12 cellular contexts compared by ENCODE assay signal in the genomic region with DNA sequence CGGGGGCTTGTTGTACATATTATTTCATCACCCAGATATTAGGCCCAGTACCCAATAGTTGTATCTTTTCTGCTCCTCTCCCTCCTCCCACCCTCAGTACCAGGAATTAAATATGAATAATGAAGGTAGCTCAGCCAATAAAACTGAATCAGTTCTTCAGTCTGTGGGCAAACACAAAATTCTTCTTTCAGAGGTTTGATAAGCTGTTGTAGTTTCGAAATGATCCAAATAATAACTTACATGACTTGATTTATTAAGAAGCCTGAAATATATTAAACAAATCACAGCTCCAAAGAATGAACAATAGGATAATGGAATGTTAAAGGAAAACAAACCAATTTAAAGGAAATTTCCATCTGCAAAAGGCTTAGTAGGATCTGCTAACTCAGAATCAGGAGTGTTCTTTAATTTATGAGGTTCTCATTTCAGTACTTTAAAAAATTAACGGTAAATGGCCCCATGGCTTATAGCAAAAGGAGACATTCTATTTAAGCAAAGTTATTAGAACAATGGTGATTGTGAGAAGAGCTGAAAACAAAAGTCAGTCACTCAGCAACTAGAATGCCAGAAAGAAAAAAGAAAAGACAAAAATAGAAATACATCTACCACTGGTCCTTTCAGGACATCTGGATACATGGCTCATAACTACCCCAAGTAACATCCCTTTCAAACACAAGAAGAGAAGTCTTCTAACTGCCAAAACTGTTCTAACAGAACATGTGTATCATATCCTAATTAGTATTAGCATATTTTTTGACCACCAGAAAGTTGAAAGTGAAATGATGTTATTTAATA.
DNase-seq lines count a peak whose midpoint lies in the region; ATAC-seq, FAIRE-seq and TF ChIP-seq lines count a peak whose summit lies in the region.
"Had no signal": no experiment of that assay in that cellular context is flagged by ENCODE, and none has a peak within 500 bp of the region (broad histone marks: within the 10 kb centered on the region; RNA-seq: fewer than 3 reads in every experiment).

No MANE protein-coding gene starts in this region.

- H3K27me3 ChIP-seq in astrocyte (ENCODE audit: insufficient read depth, low read length), result no peaks in the 10 kb centered on the region
- H3K27me3 ChIP-seq: right lobe of liver, testis had no signal

- no peak for DNase-seq in activated CD4-positive, alpha-beta memory T cell treated with anti-CD3 and anti-CD28 coated beads for 36 hours
- DNase-seq in activated CD4-positive, alpha-beta memory T cell treated with anti-CD3 and anti-CD28 coated beads, Interleukin-2, amount 10 ng/mL, durations not matched to agents 7 days and 5 days, result no peak
- DNase-seq in astrocyte (ENCODE audit: low read depth), result peak; percentile 51
- DNase-seq in left ventricle myocardium superior, result no peak
- no peak for DNase-seq in stimulated activated naive CD8-positive, alpha-beta T cell treated with anti-CD3 and anti-CD28 coated beads, Interleukin-15, amount 100 ng/mL, for 72 hours
- no peak for DNase-seq in AML-193 (lab: John Stamatoyannopoulos, UW)
- DNase-seq: 8988T; activated CD4-positive, alpha-beta T cell treated with anti-CD3 and anti-CD28 coated beads for 4 hours; right lobe of liver; testis had no signal

- H3K9me3 ChIP-seq in astrocyte (ENCODE audit: insufficient read depth, low read depth, low read length), result no peaks in the 10 kb centered on the region
- H3K9me3 ChIP-seq: right lobe of liver, testis had no signal

- peaks cover 15% of the 10 kb centered on the region for H3K36me3 Mint-ChIP-seq in activated CD4-positive, alpha-beta memory T cell treated with anti-CD3 and anti-CD28 coated beads for 36 hours
- H3K36me3 Mint-ChIP-seq in activated CD4-positive, alpha-beta memory T cell treated with anti-CD3 and anti-CD28 coated beads, Interleukin-2, amount 10 ng/mL, durations not matched to agents 7 days and 5 days (ENCODE audit: low read depth), result peaks cover 25% of the 10 kb centered on the region
- H3K36me3 Mint-ChIP-seq in astrocyte (ENCODE audit: low read depth, unreplicated experiment), result peaks cover 4% of the 10 kb centered on the region

- no peaks in the 10 kb centered on the region for H3K27me3 Mint-ChIP-seq in activated CD4-positive, alpha-beta memory T cell treated with anti-CD3 and anti-CD28 coated beads for 36 hours
- H3K27me3 Mint-ChIP-seq in activated CD4-positive, alpha-beta memory T cell treated with anti-CD3 and anti-CD28 coated beads, Interleukin-2, amount 10 ng/mL, durations not matched to agents 7 days and 5 days, result no peaks in the 10 kb centered on the region
- H3K27me3 Mint-ChIP-seq in astrocyte (ENCODE audit: low read depth, unreplicated experiment), result no peaks in the 10 kb centered on the region
- H3K27me3 Mint-ChIP-seq in stimulated activated naive CD8-positive, alpha-beta T cell treated with anti-CD3 and anti-CD28 coated beads, Interleukin-15, amount 100 ng/mL, for 72 hours, result no peaks in the 10 kb centered on the region

- POLR2A ChIA-PET in activated CD4-positive, alpha-beta memory T cell treated with anti-CD3 and anti-CD28 coated beads for 36 hours (lab: Charles Lee), result interaction anchor here (0.9 kb wide), 1 partner anchor 9 kb away, joined by 3 read pairs; no protein-coding TSS in a partner anchor
- POLR2A ChIA-PET in activated CD4-positive, alpha-beta memory T cell treated with anti-CD3 and anti-CD28 coated beads, Interleukin-2, amount 10 ng/mL, durations not matched to agents 7 days and 5 days (lab: Charles Lee), result no interaction called here

- H3K79me2 ChIP-seq in astrocyte (ENCODE audit: insufficient read depth, low read length), result peaks cover 94% of the 10 kb centered on the region

- TF ChIP-seq CTCF in astrocyte (IDR thresholded peaks at IDR 0.05; ENCODE audit: insufficient read depth, low read depth, low read length), result no peak

- H3K4me1 ChIP-seq in astrocyte (ENCODE audit: insufficient read depth, low read length), result peaks cover 4% of the 10 kb centered on the region

- peaks cover 14% of the 10 kb centered on the region for H4K20me1 ChIP-seq in astrocyte (ENCODE audit: insufficient read depth, low read length)

- H3K36me3 ChIP-seq in astrocyte (ENCODE audit: insufficient read depth, low read length), result no peaks in the 10 kb centered on the region
- H3K36me3 ChIP-seq: right lobe of liver had no signal

- peak overlapping the region; percentile 49 for H3K27ac ChIP-seq in astrocyte (ENCODE audit: low read depth, low read length)
- H3K27ac ChIP-seq: right lobe of liver, testis had no signal

- H3K4me1 Mint-ChIP-seq in activated CD4-positive, alpha-beta memory T cell treated with anti-CD3 and anti-CD28 coated beads for 36 hours (ENCODE audit: low read depth), result peaks cover 50% of the 10 kb centered on the region
- H3K4me1 Mint-ChIP-seq in activated CD4-positive, alpha-beta memory T cell treated with anti-CD3 and anti-CD28 coated beads, Interleukin-2, amount 10 ng/mL, durations not matched to agents 7 days and 5 days, result peaks cover 20% of the 10 kb centered on the region
- H3K4me1 Mint-ChIP-seq in astrocyte (ENCODE audit: low read depth, unreplicated experiment), result peaks cover 10% of the 10 kb centered on the region
- H3K4me1 Mint-ChIP-seq in stimulated activated naive CD8-positive, alpha-beta T cell treated with anti-CD3 and anti-CD28 coated beads, Interleukin-15, amount 100 ng/mL, for 72 hours, result peaks cover 40% of the 10 kb centered on the region

- ATAC-seq in left ventricle myocardium superior, result peak; percentile 68
- no peak for ATAC-seq in stimulated activated naive CD8-positive, alpha-beta T cell treated with anti-CD3 and anti-CD28 coated beads, Interleukin-15, amount 100 ng/mL, for 72 hours
- ATAC-seq in GM19328 (IDR thresholded peaks at IDR 0.05; ENCODE audit: unreplicated experiment), result no peak
- ATAC-seq in GM21786 (IDR thresholded peaks at IDR 0.05; ENCODE audit: unreplicated experiment), result no peak

- no peak overlapping the region for H3K4me2 ChIP-seq in astrocyte (ENCODE audit: low read length)

- no peak overlapping the region for H3K9ac ChIP-seq in astrocyte (ENCODE audit: low read length)

- peak; percentile 65 for FAIRE-seq in astrocyte (lab: Jason Lieb, UNC)

- H2AFZ ChIP-seq in astrocyte (ENCODE audit: low read depth, low read length), result no peak overlapping the region

- peak overlapping the region; percentile 80 for H3K27ac Mint-ChIP-seq in activated CD4-positive, alpha-beta memory T cell treated with anti-CD3 and anti-CD28 coated beads for 36 hours
- H3K27ac Mint-ChIP-seq in activated CD4-positive, alpha-beta memory T cell treated with anti-CD3 and anti-CD28 coated beads, Interleukin-2, amount 10 ng/mL, durations not matched to agents 7 days and 5 days, result no peak overlapping the region
- H3K27ac Mint-ChIP-seq in astrocyte (ENCODE audit: unreplicated experiment), result peak overlapping the region; percentile 38
- H3K27ac Mint-ChIP-seq in stimulated activated naive CD8-positive, alpha-beta T cell treated with anti-CD3 and anti-CD28 coated beads, Interleukin-15, amount 100 ng/mL, for 72 hours, result peak overlapping the region; percentile 83 to 95

- H3K9me3 Mint-ChIP-seq in activated CD4-positive, alpha-beta memory T cell treated with anti-CD3 and anti-CD28 coated beads for 36 hours, result no peaks in the 10 kb centered on the region
- H3K9me3 Mint-ChIP-seq in activated CD4-positive, alpha-beta memory T cell treated with anti-CD3 and anti-CD28 coated beads, Interleukin-2, amount 10 ng/mL, durations not matched to agents 7 days and 5 days, result no peaks in the 10 kb centered on the region
- H3K9me3 Mint-ChIP-seq in astrocyte (ENCODE audit: unreplicated experiment), result peaks cover 2% of the 10 kb centered on the region
- peaks cover 0 to 8% of the 10 kb centered on the region in 2 donors for H3K9me3 Mint-ChIP-seq in stimulated activated naive CD8-positive, alpha-beta T cell treated with anti-CD3 and anti-CD28 coated beads, Interleukin-15, amount 100 ng/mL, for 72 hours

- H3K4me3 Mint-ChIP-seq in activated CD4-positive, alpha-beta memory T cell treated with anti-CD3 and anti-CD28 coated beads for 36 hours, result no peak overlapping the region
- no peak overlapping the region for H3K4me3 Mint-ChIP-seq in activated CD4-positive, alpha-beta memory T cell treated with anti-CD3 and anti-CD28 coated beads, Interleukin-2, amount 10 ng/mL, durations not matched to agents 7 days and 5 days
- no peak overlapping the region for H3K4me3 Mint-ChIP-seq in astrocyte (ENCODE audit: unreplicated experiment)
- H3K4me3 Mint-ChIP-seq in stimulated activated naive CD8-positive, alpha-beta T cell treated with anti-CD3 and anti-CD28 coated beads, Interleukin-15, amount 100 ng/mL, for 72 hours, result no peak overlapping the region

- no peak overlapping the region for H3K4me3 ChIP-seq in astrocyte (ENCODE audit: insufficient read depth, low read depth, low read length)
- H3K4me3 ChIP-seq: right lobe of liver, testis had no signal

- intact Hi-C loops in activated CD4-positive, alpha-beta memory T cell treated with anti-CD3 and anti-CD28 coated beads for 36 hours (cut with micrococcal nuclease), result no loop called here
- intact Hi-C loops in left ventricle myocardium superior (cut with micrococcal nuclease), result no loop called here

- CTCF ChIA-PET in activated CD4-positive, alpha-beta memory T cell treated with anti-CD3 and anti-CD28 coated beads for 36 hours (lab: Charles Lee), result interaction anchor here (0.9 to 1.2 kb wide), 3 partner anchors 9 to 63 kb away, joined by 3 to 5 read pairs (median 3); no protein-coding TSS in a partner anchor
- CTCF ChIA-PET in activated CD4-positive, alpha-beta memory T cell treated with anti-CD3 and anti-CD28 coated beads, Interleukin-2, amount 10 ng/mL, durations not matched to agents 7 days and 5 days (lab: Charles Lee), result interaction anchor here (0.6 kb wide), 1 partner anchor 53 kb away, joined by 3 read pairs; no protein-coding TSS in a partner anchor
